Comparison of ENCODE assay signal across 1 cellular context in genomic region chr9:38066167-38066906, GRCh38.
TF ChIP-seq lines count a peak whose summit lies in the region.

No MANE protein-coding gene starts in this region.

TF ChIP-seq in HEK293, 187 proteins besides CTCF, POLR2A, EP300 and RAD21 (continued from another document):
- TF ChIP-seq TSHZ1 (tag by site-specific recombination; IDR thresholded peaks at IDR 0.05; ENCODE audit: borderline replicate concordance): no peak
TF ChIP-seq in HEK293: peak in this region for 0.
